27 cellular contexts compared by ENCODE assay signal in the genomic region with DNA sequence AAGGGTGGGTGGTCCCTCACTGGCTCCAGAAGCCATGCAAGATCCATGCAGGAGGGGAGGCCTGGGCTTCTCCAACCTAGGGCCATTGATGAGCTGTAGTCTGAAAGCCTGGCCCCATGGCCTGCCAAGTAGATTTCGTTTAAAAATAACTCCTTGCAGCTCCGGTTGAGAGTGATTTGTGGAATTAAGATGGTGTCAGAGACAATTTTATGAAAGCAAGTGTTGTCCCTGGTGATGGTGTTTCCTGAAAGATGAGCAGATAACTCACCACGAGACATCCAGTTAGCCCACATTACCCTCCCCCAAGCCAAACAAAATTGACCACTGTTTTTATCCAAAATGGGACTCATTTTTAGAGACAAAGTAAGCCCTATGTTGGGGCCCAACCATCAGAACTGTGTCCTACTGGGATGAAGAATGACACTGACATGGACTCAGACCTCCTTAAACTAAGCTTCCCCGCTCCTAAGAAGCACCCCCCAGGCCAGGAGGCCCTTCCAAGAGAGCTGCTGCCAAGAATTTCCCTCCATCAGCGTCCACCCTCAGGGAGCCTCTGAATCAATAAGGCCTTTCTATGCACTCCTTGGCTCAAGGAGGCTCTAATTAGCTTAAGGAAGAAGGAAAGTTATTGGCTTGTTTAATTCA.
"Had no signal": no experiment of that assay in that cellular context is flagged by ENCODE, and none has a peak within 500 bp of the region (broad histone marks: within the 10 kb centered on the region; RNA-seq: fewer than 3 reads in every experiment).

No MANE protein-coding gene starts in this region.

- H3K36me3 ChIP-seq: esophagus squamous epithelium, left lung, spleen, transverse colon had no signal

- H3K79me2 ChIP-seq: parathyroid adenoma had no signal

- H3K4me3 Mint-ChIP-seq: activated CD4-positive, alpha-beta memory T cell treated with anti-CD3 and anti-CD28 coated beads for 36 hours; activated CD4-positive, alpha-beta T cell treated with anti-CD3 and anti-CD28 coated beads, Interleukin-2, amount 10 ng/mL, durations not matched to agents 24 days and 14 days; activated naive CD4-positive, alpha-beta T cell treated with anti-CD3 and anti-CD28 coated beads, Interleukin-2, amount 50 U/mL, for 24 hours; activated naive CD8-positive, alpha-beta T cell treated with anti-CD3 and anti-CD28 coated beads, Interleukin-2, amount 50 U/mL, for 24 hours; activated T-cell treated with anti-CD3 and anti-CD28 coated beads, Interleukin-2, amount 50 U/mL, for 4 hours; activated T-helper 17 cell treated with anti-CD3 and anti-CD28 coated beads, Interleukin-2, amount 50 U/mL, for 72 hours; central memory CD8-positive, alpha-beta T cell; nephron progenitor cell had no signal

- H3K9ac ChIP-seq: parathyroid adenoma had no signal

- H3K4me1 Mint-ChIP-seq: activated CD4-positive, alpha-beta T cell treated with anti-CD3 and anti-CD28 coated beads, Interleukin-2, amount 10 ng/mL, durations not matched to agents 24 days and 14 days; activated naive CD4-positive, alpha-beta T cell treated with anti-CD3 and anti-CD28 coated beads, Interleukin-2, amount 50 U/mL, for 24 hours; activated naive CD8-positive, alpha-beta T cell treated with anti-CD3 and anti-CD28 coated beads, Interleukin-2, amount 50 U/mL, for 24 hours; activated T-helper 17 cell treated with anti-CD3 and anti-CD28 coated beads, Interleukin-2, amount 50 U/mL, for 72 hours; central memory CD8-positive, alpha-beta T cell had no signal

- H3K27ac ChIP-seq: epithelial cell of prostate, esophagus squamous epithelium, left lung, parathyroid adenoma, psoas muscle, spleen, transverse colon had no signal

- H3K9me3 ChIP-seq: esophagus squamous epithelium, left lung, psoas muscle, spleen, transverse colon had no signal

- H3K27ac Mint-ChIP-seq: activated CD4-positive, alpha-beta memory T cell treated with anti-CD3 and anti-CD28 coated beads for 36 hours; activated CD4-positive, alpha-beta T cell treated with anti-CD3 and anti-CD28 coated beads, Interleukin-2, amount 10 ng/mL, durations not matched to agents 24 days and 14 days; activated naive CD4-positive, alpha-beta T cell treated with anti-CD3 and anti-CD28 coated beads, Interleukin-2, amount 50 U/mL, for 24 hours; activated naive CD8-positive, alpha-beta T cell treated with anti-CD3 and anti-CD28 coated beads, Interleukin-2, amount 50 U/mL, for 24 hours; activated T-helper 17 cell treated with anti-CD3 and anti-CD28 coated beads, Interleukin-2, amount 50 U/mL, for 72 hours; nephron progenitor cell had no signal

- H3K4me1 ChIP-seq: parathyroid adenoma, spleen had no signal

- H3K36me3 Mint-ChIP-seq: activated CD4-positive, alpha-beta memory T cell treated with anti-CD3 and anti-CD28 coated beads for 36 hours; activated naive CD4-positive, alpha-beta T cell treated with anti-CD3 and anti-CD28 coated beads, Interleukin-2, amount 50 U/mL, for 24 hours had no signal

- DNase-seq: activated CD4-positive, alpha-beta memory T cell treated with anti-CD3 and anti-CD28 coated beads for 36 hours; activated CD4-positive, alpha-beta T cell treated with anti-CD3 and anti-CD28 coated beads, Interleukin-2, amount 10 ng/mL, durations not matched to agents 24 days and 14 days; activated CD4-positive, CD25-positive, alpha-beta regulatory T cell treated with anti-CD3 and anti-CD28 coated beads, Interleukin-2, amount 50 U/mL, for 72 hours; activated gamma-delta T cell treated with Interleukin-2 at 50 U/mL for 16 hours; activated naive CD8-positive, alpha-beta T cell treated with anti-CD3 and anti-CD28 coated beads, Interleukin-2, amount 50 U/mL, for 24 hours; activated T-cell treated with anti-CD3 and anti-CD28 coated beads, Interleukin-2, amount 50 U/mL, for 4 hours; amygdala; dermis blood vessel endothelial cell; effector CD4-positive, alpha-beta T cell; esophagus squamous epithelium; kidney glomerular epithelial cell; left lung; mesendoderm; nephron progenitor cell; nucleus accumbens; psoas muscle; spleen; stimulated activated CD4-positive, alpha-beta T cell treated with anti-CD3 and anti-CD28 coated beads, Interleukin-2, amount 100 ng/mL, for 48 hours; stimulated activated naive CD4-positive, alpha-beta T cell treated with Interleukin-2 at 50 U/mL for 16 hours; T-helper 2 cell; transverse colon had no signal

- H3K4me3 ChIP-seq: esophagus squamous epithelium, left lung, lung, psoas muscle, spleen, transverse colon had no signal

- H3K9me3 Mint-ChIP-seq: activated CD4-positive, alpha-beta memory T cell treated with anti-CD3 and anti-CD28 coated beads for 36 hours; activated CD4-positive, alpha-beta T cell treated with anti-CD3 and anti-CD28 coated beads, Interleukin-2, amount 10 ng/mL, durations not matched to agents 24 days and 14 days; activated naive CD4-positive, alpha-beta T cell treated with anti-CD3 and anti-CD28 coated beads, Interleukin-2, amount 50 U/mL, for 24 hours; activated naive CD8-positive, alpha-beta T cell treated with anti-CD3 and anti-CD28 coated beads, Interleukin-2, amount 50 U/mL, for 24 hours; activated T-cell treated with anti-CD3 and anti-CD28 coated beads, Interleukin-2, amount 50 U/mL, for 4 hours; activated T-helper 17 cell treated with anti-CD3 and anti-CD28 coated beads, Interleukin-2, amount 50 U/mL, for 72 hours; central memory CD8-positive, alpha-beta T cell; nephron progenitor cell had no signal

- ATAC-seq: activated naive CD8-positive, alpha-beta T cell treated with anti-CD3 and anti-CD28 coated beads, Interleukin-2, amount 50 U/mL, for 24 hours; activated T-cell treated with anti-CD3 and anti-CD28 coated beads, Interleukin-2, amount 50 U/mL, for 4 hours; activated T-helper 17 cell treated with anti-CD3 and anti-CD28 coated beads, Interleukin-2, amount 50 U/mL, for 72 hours; left lung; psoas muscle had no signal

- H2AFZ ChIP-seq: parathyroid adenoma had no signal

- H3K27me3 ChIP-seq: transverse colon had no signal
